In genomic region chr19:34306213-34306661, GRCh38 we compare ENCODE assay signal across 11 cellular contexts. TPM values are rescaled to one million over a fixed set of nuclear protein-coding genes. Genes with fewer than 3 reads are reported as not detected.
DNase-seq lines count a peak whose midpoint lies in the region; ATAC-seq and TF ChIP-seq lines count a peak whose summit lies in the region.
"Had no signal": no experiment of that assay in that cellular context is flagged by ENCODE, and none has a peak within 500 bp of the region (broad histone marks: within the 10 kb centered on the region; RNA-seq: fewer than 3 reads in every experiment).

No MANE protein-coding gene starts in this region.

- ATAC-seq in naive thymus-derived CD8-positive, alpha-beta T cell: no peak
- no peak for ATAC-seq in GM19463 (IDR thresholded peaks at IDR 0.05; ENCODE audit: unreplicated experiment)

- no peaks in the 10 kb centered on the region for H3K9me2 ChIP-seq in SK-N-SH

- WGBS in SK-N-SH (ENCODE audit: low lambda C conversion rate): 78% methylated on average over 2 of the region's 2 CpGs

- no peak overlapping the region for H2AFZ ChIP-seq in SK-N-SH (ENCODE audit: low read depth)

- no peak overlapping the region for H3K4me3 Mint-ChIP-seq in naive thymus-derived CD8-positive, alpha-beta T cell
- H3K4me3 Mint-ChIP-seq: B cell had no signal

- no peak for DNase-seq in cardiac muscle cell (ENCODE audit: low read depth in 1 of 2, low spot score in 1 of 2)
- no peak for DNase-seq in cardiac septum (ENCODE audit: low spot score)
- DNase-seq in epithelial cell of proximal tubule (ENCODE audit: low read depth): peak; percentile 41
- no peak for DNase-seq in naive thymus-derived CD8-positive, alpha-beta T cell
- no peak for DNase-seq in SK-N-SH
- no peak for DNase-seq in NOMO-1 (lab: John Stamatoyannopoulos, UW; ENCODE audit: unreplicated experiment in 2 of 2)
- DNase-seq in RWPE1 (ENCODE audit: low spot score): no peak
- DNase-seq: GOT3, head of caudate nucleus had no signal

- H3K36me3 ChIP-seq in cardiac muscle cell (peaks cover 4% of the 10 kb centered on the region), SK-N-SH (replicated peaks in 1 of 2; ENCODE audit: control insufficient read depth in 1 of 2, insufficient read depth in 2 of 2, low read length in 1 of 2) (peaks cover 2 to 27% of the 10 kb centered on the region in 2 experiments)

- H3K79me2 ChIP-seq in SK-N-SH (ENCODE audit: insufficient read depth): peaks cover 15% of the 10 kb centered on the region

- H3K27me3 ChIP-seq in cardiac muscle cell (no peaks in the 10 kb centered on the region), SK-N-SH (ENCODE audit: insufficient read depth) (no peaks in the 10 kb centered on the region)

- POLR2A ChIA-PET in naive thymus-derived CD8-positive, alpha-beta T cell (lab: Charles Lee): interaction anchor here (0.9 kb wide), 1 partner anchor 134 kb away, joined by 3 read pairs; the partner anchor contains the start of gene LSM14A
- POLR2A ChIA-PET in SK-N-SH (lab: Yijun Ruan, JAX) (no interaction called here), RWPE1 (lab: Yijun Ruan, JAX; ENCODE audit: low non-redundant PET) (no interaction called here)

- H3K4me2 ChIP-seq in SK-N-SH: no peak overlapping the region

- no peaks in the 10 kb centered on the region for H4K20me1 ChIP-seq in SK-N-SH (ENCODE audit: insufficient read depth)

- intact Hi-C loops in cardiac septum (cut with DNase I): no loop called here

- H3K4me3 ChIP-seq in cardiac muscle cell: no peak overlapping the region
- no peak overlapping the region for H3K4me3 ChIP-seq in epithelial cell of proximal tubule (ENCODE audit: low read depth, low read length)
- H3K4me3 ChIP-seq in SK-N-SH (ENCODE audit: low read depth in 2 of 2, low read length in 1 of 2): no peak overlapping the region

- H3K27ac ChIP-seq in cardiac muscle cell (peak overlapping the region; percentile 35), SK-N-SH (ENCODE audit: low read depth in 2 of 2, low read length in 1 of 2) (no peak overlapping the region), RWPE1 (no peak overlapping the region)

- no peak overlapping the region for H3K9ac ChIP-seq in SK-N-SH

- H3K36me3 Mint-ChIP-seq in naive thymus-derived CD8-positive, alpha-beta T cell: peaks cover 0 to 47% (median 14%) of the 10 kb centered on the region in 3 donors

- H3K4me1 ChIP-seq in cardiac muscle cell (ENCODE audit: low read depth) (no peaks in the 10 kb centered on the region), SK-N-SH (ENCODE audit: control insufficient read depth in 1 of 2, insufficient read depth in 2 of 2, low read depth in 1 of 2, low read length in 1 of 2) (peaks cover 5 to 21% of the 10 kb centered on the region in 2 experiments; a peak in 3 of 4 replicates)

- no peak for TF ChIP-seq CTCF in cardiac muscle cell (IDR thresholded peaks at IDR 0.05; ENCODE audit: low read depth, low read length)
- TF ChIP-seq CTCF in epithelial cell of proximal tubule (conservative IDR thresholded peaks at IDR 0.05; ENCODE audit: low read depth, low read length): no peak
- no peak for TF ChIP-seq CTCF in SK-N-SH (IDR thresholded peaks at IDR 0.05)
- no peak for TF ChIP-seq CTCF in RWPE1 (conservative IDR thresholded peaks at IDR 0.05; ENCODE audit: low read depth)

- no peak for TF ChIP-seq EP300 in SK-N-SH (IDR thresholded peaks at IDR 0.05; ENCODE audit: borderline replicate concordance in 1 of 2, low read depth in 1 of 2, low read length in 1 of 2)

- peaks cover 27 to 61% (median 42%) of the 10 kb centered on the region in 4 donors for H3K4me1 Mint-ChIP-seq in naive thymus-derived CD8-positive, alpha-beta T cell

- H3K27ac Mint-ChIP-seq in naive thymus-derived CD8-positive, alpha-beta T cell: peak overlapping the region in 9 of 10 donors; percentile 68 to 96 (median 88)
- H3K27ac Mint-ChIP-seq: B cell had no signal

- peaks cover 11% of the 10 kb centered on the region for H3F3A ChIP-seq in SK-N-SH (replicated peaks; ENCODE audit: insufficient read depth)

- CTCF ChIA-PET in SK-N-SH (lab: Yijun Ruan, JAX): interaction anchor here (0.9 to 1.9 kb wide), 3 partner anchors 8 to 85 kb away, joined by 3 to 4 read pairs (median 3); no protein-coding TSS in a partner anchor
- CTCF ChIA-PET in RWPE1 (lab: Yijun Ruan, JAX): interaction anchor here (0.6 kb wide), 1 partner anchor 1119 kb away, joined by 4 read pairs; no protein-coding TSS in a partner anchor

- no peaks in the 10 kb centered on the region for H3K9me3 Mint-ChIP-seq in naive thymus-derived CD8-positive, alpha-beta T cell

- no peak for TF ChIP-seq RAD21 in SK-N-SH (IDR thresholded peaks at IDR 0.05; ENCODE audit: low read length)

- no peaks in the 10 kb centered on the region for H3K9me3 ChIP-seq in cardiac muscle cell (ENCODE audit: low read depth)
- H3K9me3 ChIP-seq in SK-N-SH: no peaks in the 10 kb centered on the region

- H3K27me3 Mint-ChIP-seq in naive thymus-derived CD8-positive, alpha-beta T cell: no peaks in the 10 kb centered on the region
- H3K27me3 Mint-ChIP-seq: B cell had no signal

TF ChIP-seq in SK-N-SH, 30 proteins besides CTCF, POLR2A, EP300 and RAD21:
- TF ChIP-seq MXI1 (IDR thresholded peaks at IDR 0.05; ENCODE audit: low read depth, low read length) (no peak), FOSL2 (IDR thresholded peaks at IDR 0.05; ENCODE audit: borderline replicate concordance, low read depth) (no peak), FOXM1 (IDR thresholded peaks at IDR 0.05; ENCODE audit: low read depth) (no peak), ZBTB33 (IDR thresholded peaks at IDR 0.05; ENCODE audit: borderline replicate concordance, low read depth) (no peak), USF2 (IDR thresholded peaks at IDR 0.05; ENCODE audit: borderline replicate concordance, low read depth, low read length) (no peak), GABPA (IDR thresholded peaks at IDR 0.05; ENCODE audit: low read depth) (no peak), MEF2A (IDR thresholded peaks at IDR 0.05; ENCODE audit: borderline replicate concordance, low read depth) (no peak), SMC3 (IDR thresholded peaks at IDR 0.05; ENCODE audit: low read depth, low read length) (no peak), FOXJ3 (CRISPR knock-in tag; IDR thresholded peaks at IDR 0.05) (no peak), NFIC (IDR thresholded peaks at IDR 0.05; ENCODE audit: borderline replicate concordance) (no peak), IRF3 (IDR thresholded peaks at IDR 0.05; ENCODE audit: low read depth, low read length) (no peak), MAX (IDR thresholded peaks at IDR 0.05; ENCODE audit: low read depth) (no peak), TEAD4 (IDR thresholded peaks at IDR 0.05; ENCODE audit: borderline replicate concordance, insufficient read depth) (no peak), ELF1 (IDR thresholded peaks at IDR 0.05) (no peak), TCF12 (IDR thresholded peaks at IDR 0.05) (no peak)

RNA-seq across cellular contexts. Expression of gene GARRE1, which starts 51.9 kb away (rescaled TPM):
- 21.6 and 28.6 TPM in 2 replicates for total RNA-seq in cardiac muscle cell
- 7.9 and 15.1 TPM in 2 replicates for polyA plus RNA-seq in cardiac muscle cell
- 26.7 TPM for total RNA-seq in cardiac septum
- total RNA-seq in epithelial cell of proximal tubule: 9.5 and 10.1 TPM in 2 replicates
- 10 to 100 TPM; 41.5 to 53.7 TPM for total RNA-seq in naive thymus-derived CD8-positive, alpha-beta T cell
- 1 to 10 TPM; 5.4 to 6.3 (median 5.6) TPM for polyA plus RNA-seq in naive thymus-derived CD8-positive, alpha-beta T cell
- polyA plus RNA-seq in SK-N-SH (2012; rRNA removed): 9.7 and 10.9 TPM in 2 replicates
- 6.3 and 7.8 TPM in 2 replicates for polyA plus RNA-seq in SK-N-SH (2012; cell fraction: cytosol; rRNA removed)
- polyA plus RNA-seq in SK-N-SH (2012; cell fraction: nucleus; rRNA removed): 13.0 and 15.5 TPM in 2 replicates

RNA-seq across cellular contexts. Expression of gene GPI, which starts 58.8 kb away (rescaled TPM):
- total RNA-seq in cardiac muscle cell: 618 and 670 TPM in 2 replicates
- 791 and 862 TPM in 2 replicates for polyA plus RNA-seq in cardiac muscle cell
- total RNA-seq in cardiac septum: 512 TPM
- 286 and 453 TPM in 2 replicates for total RNA-seq in epithelial cell of proximal tubule
- total RNA-seq in naive thymus-derived CD8-positive, alpha-beta T cell: 100 to 1,000 TPM; 107 to 114 TPM
- 100 to 1,000 TPM; 126 to 179 (median 142) TPM for polyA plus RNA-seq in naive thymus-derived CD8-positive, alpha-beta T cell
- polyA plus RNA-seq in SK-N-SH (2012; rRNA removed): 82.7 and 144 TPM in 2 replicates
- 71.6 and 88.3 TPM in 2 replicates for polyA plus RNA-seq in SK-N-SH (2012; cell fraction: cytosol; rRNA removed)
- 120 and 170 TPM in 2 replicates for polyA plus RNA-seq in SK-N-SH (2012; cell fraction: nucleus; rRNA removed)
